In the genomic region with DNA sequence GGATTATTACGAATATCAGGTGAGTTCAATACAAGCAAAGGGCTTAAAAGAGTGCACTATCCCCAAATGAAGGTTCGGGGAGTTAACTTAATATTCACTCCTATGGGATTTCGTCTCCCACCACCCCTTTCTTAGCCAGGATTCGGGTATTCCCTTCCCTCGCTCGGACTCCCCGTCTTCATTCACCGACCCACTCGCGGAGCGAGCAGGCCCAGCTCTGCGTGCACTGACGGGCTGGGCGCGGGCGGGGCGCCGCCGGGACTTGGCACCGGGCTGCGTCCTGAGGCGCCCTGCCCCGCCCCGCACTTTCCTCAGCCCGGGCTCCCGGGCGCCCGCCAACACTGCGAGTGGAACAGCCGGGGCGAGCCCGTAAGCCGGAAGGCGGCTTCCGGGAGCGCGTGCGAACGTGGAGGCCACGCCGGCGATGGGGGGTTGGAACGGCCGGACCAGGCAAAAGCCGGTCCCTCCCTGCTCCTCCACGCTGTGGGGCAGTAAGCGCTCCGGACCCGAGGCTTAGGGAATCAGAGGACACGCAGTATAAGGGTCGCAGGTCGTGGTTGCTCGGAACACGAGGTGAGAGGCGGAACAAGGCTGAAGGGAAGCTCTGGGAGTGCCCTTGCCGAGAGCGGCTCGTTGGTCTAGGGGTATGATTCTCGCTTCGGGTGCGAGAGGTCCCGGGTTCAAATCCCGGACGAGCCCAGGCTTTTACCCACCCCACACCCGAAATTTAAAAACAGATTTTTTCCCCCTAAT, we compare ENCODE assay signal across 8 cellular contexts. TPM values are rescaled to one million over a fixed set of nuclear protein-coding genes. Genes with fewer than 3 reads are reported as not detected.
DNase-seq lines count a peak whose midpoint lies in the region; ATAC-seq and TF ChIP-seq lines count a peak whose summit lies in the region.

No MANE protein-coding gene starts in this region.

- peaks cover 14% of the 10 kb centered on the region for H3K4me1 Mint-ChIP-seq in brain

- H3K9ac ChIP-seq in iPS-20b (ENCODE audit: low read depth, low read length): peak overlapping the region; percentile 74

- ATAC-seq in HG03064 (IDR thresholded peaks at IDR 0.05; ENCODE audit: low read depth, unreplicated experiment): peak; percentile 45

- peak overlapping the region; percentile 80 to 97 (median 93) for H3K27ac Mint-ChIP-seq in brain

- H3K36me3 Mint-ChIP-seq in brain: no peaks in the 10 kb centered on the region

- H3K9me3 Mint-ChIP-seq in brain: peaks cover 0 to 10% (median 0%) of the 10 kb centered on the region in 5 experiments

- peaks cover 26% of the 10 kb centered on the region for H3K27me3 ChIP-seq in iPS-20b (ENCODE audit: insufficient read depth, low read length)

- H3K27ac ChIP-seq in iPS-20b (ENCODE audit: low read length) (no peak overlapping the region), skin epidermis (peak overlapping the region in 19 of 21 experiments; percentile 48 to 92 (median 84))

- peaks cover 25% of the 10 kb centered on the region for H3K27me3 Mint-ChIP-seq in brain

- TF ChIP-seq POLR2A in GM18526 (IDR thresholded peaks at IDR 0.05; ENCODE audit: extremely low read depth, insufficient read length): peak; percentile 63

- H3K36me3 ChIP-seq in iPS-20b (ENCODE audit: insufficient read depth, low read depth, low read length): no peaks in the 10 kb centered on the region

- H3K4me1 ChIP-seq in iPS-20b (ENCODE audit: insufficient read depth, low read length): peaks cover 11% of the 10 kb centered on the region

- H3K4me3 Mint-ChIP-seq in brain: peak overlapping the region; percentile 87 to 98 (median 90)

- DNase-seq in 8988T (peak; percentile 43), NCI-H2107 (lab: John Stamatoyannopoulos, UW) (peak; percentile 73), UCSD-AML1 (lab: John Stamatoyannopoulos, UW; ENCODE audit: unreplicated experiment) (peak; percentile 94)

- TF ChIP-seq CTCF in brain (conservative IDR thresholded peaks at IDR 0.05): no peak

- H3K9me3 ChIP-seq in iPS-20b (ENCODE audit: insufficient read depth, low read depth, low read length): no peaks in the 10 kb centered on the region

- H3K4me3 ChIP-seq in iPS-20b (ENCODE audit: low read length) (peak overlapping the region; percentile 98), skin epidermis (peak overlapping the region; percentile 47 to 63 (median 57))

RNA-seq across cellular contexts. Expression of gene MPZL1, which starts 7.5 kb away (rescaled TPM):
- polyA plus RNA-seq in brain (ENCODE audit: insufficient read depth, low read depth, low replicate concordance): 39.6 TPM

Comparison
In these comparisons a context has a peak if more than half of its experiments do, and no peak if none do; other contexts are left out.
1. DNase-seq: peak in every context shown above with its lines; median percentile 94 in UCSD-AML1; 73 in NCI-H2107; 43 in 8988T.